ENCODE assay signal across 8 cellular contexts in genomic region chr15:88476635-88477038, GRCh38. TPM values are rescaled to one million over a fixed set of nuclear protein-coding genes. Genes with fewer than 3 reads are reported as not detected.
DNase-seq lines count a peak whose midpoint lies in the region; ATAC-seq and TF ChIP-seq lines count a peak whose summit lies in the region.

No MANE protein-coding gene starts in this region.

- TF ChIP-seq EP300 in Ishikawa (IDR thresholded peaks at IDR 0.05; ENCODE audit: borderline replicate concordance) = no peak

- peaks cover 3% of the 10 kb centered on the region for H3K36me3 Mint-ChIP-seq in activated naive CD8-positive, alpha-beta T cell treated with anti-CD3 and anti-CD28 coated beads for 36 hours
- H3K36me3 Mint-ChIP-seq in activated naive CD8-positive, alpha-beta T cell treated with anti-CD3 and anti-CD28 coated beads, Interleukin-2, amount 50 U/mL, for 24 hours (ENCODE audit: low read depth) = peaks cover 13% of the 10 kb centered on the region
- peaks cover 37% of the 10 kb centered on the region for H3K36me3 Mint-ChIP-seq in nephron (ENCODE audit: low read depth)

- peak overlapping the region; percentile 31 for H3K27ac Mint-ChIP-seq in activated naive CD8-positive, alpha-beta T cell treated with anti-CD3 and anti-CD28 coated beads for 36 hours
- H3K27ac Mint-ChIP-seq in activated naive CD8-positive, alpha-beta T cell treated with anti-CD3 and anti-CD28 coated beads, Interleukin-2, amount 50 U/mL, for 24 hours = no peak overlapping the region
- peak overlapping the region in 2 of 3 experiments; percentile 20 to 31 for H3K27ac Mint-ChIP-seq in nephron

- peak; percentile 47 to 57 (median 56) for TF ChIP-seq CTCF in nephron (IDR thresholded peaks at IDR 0.05; ENCODE audit: unreplicated experiment in 3 of 3)

- H3K9me3 Mint-ChIP-seq in activated naive CD8-positive, alpha-beta T cell treated with anti-CD3 and anti-CD28 coated beads for 36 hours = no peaks in the 10 kb centered on the region
- H3K9me3 Mint-ChIP-seq in activated naive CD8-positive, alpha-beta T cell treated with anti-CD3 and anti-CD28 coated beads, Interleukin-2, amount 50 U/mL, for 24 hours = no peaks in the 10 kb centered on the region
- no peaks in the 10 kb centered on the region for H3K9me3 Mint-ChIP-seq in nephron

- H3K4me3 Mint-ChIP-seq in activated naive CD8-positive, alpha-beta T cell treated with anti-CD3 and anti-CD28 coated beads for 36 hours = no peak overlapping the region
- no peak overlapping the region for H3K4me3 Mint-ChIP-seq in activated naive CD8-positive, alpha-beta T cell treated with anti-CD3 and anti-CD28 coated beads, Interleukin-2, amount 50 U/mL, for 24 hours
- no peak overlapping the region for H3K4me3 Mint-ChIP-seq in nephron

- no peak for TF ChIP-seq POLR2A in erythroblast (IDR thresholded peaks at IDR 0.05; ENCODE audit: low read length)

- H3K4me1 Mint-ChIP-seq in activated naive CD8-positive, alpha-beta T cell treated with anti-CD3 and anti-CD28 coated beads for 36 hours = peaks cover 6% of the 10 kb centered on the region
- peaks cover 6% of the 10 kb centered on the region for H3K4me1 Mint-ChIP-seq in activated naive CD8-positive, alpha-beta T cell treated with anti-CD3 and anti-CD28 coated beads, Interleukin-2, amount 50 U/mL, for 24 hours
- peaks cover 14% of the 10 kb centered on the region for H3K4me1 Mint-ChIP-seq in nephron

- no peak for ATAC-seq in activated naive CD8-positive, alpha-beta T cell treated with anti-CD3 and anti-CD28 coated beads, Interleukin-2, amount 50 U/mL, for 24 hours
- ATAC-seq in HG03025 (IDR thresholded peaks at IDR 0.05; ENCODE audit: low FRiP score, unreplicated experiment) = no peak

- H3K27me3 Mint-ChIP-seq in activated naive CD8-positive, alpha-beta T cell treated with anti-CD3 and anti-CD28 coated beads for 36 hours = no peaks in the 10 kb centered on the region
- no peaks in the 10 kb centered on the region for H3K27me3 Mint-ChIP-seq in activated naive CD8-positive, alpha-beta T cell treated with anti-CD3 and anti-CD28 coated beads, Interleukin-2, amount 50 U/mL, for 24 hours
- H3K27me3 Mint-ChIP-seq in nephron (ENCODE audit: low read depth) = no peaks in the 10 kb centered on the region

- peak; percentile 52 for TF ChIP-seq RAD21 in Ishikawa (IDR thresholded peaks at IDR 0.05; ENCODE audit: low read depth)

- DNase-seq in activated naive CD8-positive, alpha-beta T cell treated with anti-CD3 and anti-CD28 coated beads for 36 hours = no peak
- DNase-seq in activated naive CD8-positive, alpha-beta T cell treated with anti-CD3 and anti-CD28 coated beads, Interleukin-2, amount 50 U/mL, for 24 hours = no peak
- DNase-seq in RPMI8226 = peak; percentile 62
- peak; percentile 65 to 75 for DNase-seq in erythroblast (lab: John Stamatoyannopoulos, UW)
- no peak for DNase-seq in epidermal melanocyte (ENCODE audit: insufficient read length, low spot score)

TF ChIP-seq in Ishikawa, 13 proteins besides CTCF, POLR2A, EP300 and RAD21:
- TF ChIP-seq YY1 (IDR thresholded peaks at IDR 0.05; ENCODE audit: low read depth) = no peak
- no peak for TF ChIP-seq NFIC (IDR thresholded peaks at IDR 0.05)
- 0 out of 2 replicates have a peak, but pooled peaks have one; percentile 24 for TF ChIP-seq USF1 (IDR thresholded peaks at IDR 0.05)
- TF ChIP-seq TAF1 (IDR thresholded peaks at IDR 0.05; ENCODE audit: low read depth) = no peak
- no peak for TF ChIP-seq MAX (IDR thresholded peaks at IDR 0.05)
- TF ChIP-seq CREB1 (IDR thresholded peaks at IDR 0.05; ENCODE audit: low read depth) = no peak
TF ChIP-seq in Ishikawa: peak in this region for 1.

RNA-seq across cellular contexts. Expression of gene MRPS11, which starts 9.1 kb away (rescaled TPM):
- 10 to 100 TPM; 82.9 to 85.2 TPM for total RNA-seq in activated naive CD8-positive, alpha-beta T cell treated with anti-CD3 and anti-CD28 coated beads for 36 hours

RNA-seq across cellular contexts. Expression of gene MRPL46, which starts 9.4 kb away (rescaled TPM):
- 10 to 100 TPM; 47.4 to 50.2 TPM for total RNA-seq in activated naive CD8-positive, alpha-beta T cell treated with anti-CD3 and anti-CD28 coated beads for 36 hours

Comparison
In these comparisons a context has a peak if more than half of its experiments do, and no peak if none do; other contexts are left out.
1. DNase-seq: peak in RPMI8226 (single experiment) and erythroblast (2 of 2); none in activated naive CD8-positive, alpha-beta T cell treated with anti-CD3 and anti-CD28 coated beads for 36 hours (single experiment), activated naive CD8-positive, alpha-beta T cell treated with anti-CD3 and anti-CD28 coated beads, Interleukin-2, amount 50 U/mL, for 24 hours (single experiment) and epidermal melanocyte (single experiment).